Comparison of ENCODE assay signal across 8 cellular contexts in the genomic region with DNA sequence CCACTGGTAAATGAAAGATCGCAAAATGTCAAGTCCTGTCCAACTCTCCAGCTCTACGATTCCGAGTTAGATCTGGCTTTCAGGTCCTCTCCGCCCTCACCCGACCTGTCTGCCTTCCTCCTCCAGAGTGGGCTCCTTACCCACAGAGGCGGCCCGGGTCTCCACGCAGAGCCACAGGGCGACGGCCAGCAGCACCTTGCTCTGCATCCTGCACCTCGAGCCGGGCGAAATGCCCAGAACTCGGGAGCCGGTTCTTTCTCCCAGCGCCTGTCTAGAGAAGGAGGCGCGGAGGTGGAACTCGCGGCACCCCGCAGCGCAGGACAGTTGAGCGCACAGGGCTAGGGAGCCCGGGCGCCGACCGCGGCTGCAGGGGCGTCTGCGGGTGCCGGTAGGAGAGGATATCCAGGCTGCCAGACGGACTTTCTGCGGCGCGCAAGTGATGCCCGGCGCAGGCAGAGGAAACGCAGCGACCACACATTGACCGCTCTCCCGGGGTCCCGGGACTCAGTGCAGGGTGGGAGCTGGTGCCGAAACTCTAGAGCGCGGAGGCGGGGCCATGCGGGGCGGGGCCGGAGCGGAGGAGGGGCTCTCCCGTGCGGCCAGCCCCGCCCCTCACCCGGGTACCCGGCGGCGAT. TPM values are rescaled to one million over a fixed set of nuclear protein-coding genes. Genes with fewer than 3 reads are reported as not detected.
DNase-seq lines count a peak whose midpoint lies in the region; ATAC-seq and TF ChIP-seq lines count a peak whose summit lies in the region.

Gene KDR (minus strand): TSS at position 509 of the 635 bp plus-strand sequence. CDS start 302 bp downstream, at position 207.

- H3K27ac ChIP-seq in PC-3 (ENCODE audit: low read length) = no peak within 1 kb of the TSS
- H3K27ac ChIP-seq in fibroblast of lung (ENCODE audit: insufficient read depth, low read length) = no peak within 1 kb of the TSS
- no peak within 1 kb of the TSS for H3K27ac ChIP-seq in neural cell (ENCODE audit: low read length)

- H3F3A ChIP-seq in PC-3 (ENCODE audit: low read length, unreplicated experiment) (no peaks in the 10 kb centered on the region), neural cell (ENCODE audit: insufficient read depth, low read length, poor library complexity, severe bottlenecking) (no peaks in the 10 kb centered on the region)

- TSS peak; percentile 61 for BruUV-seq in PC-3 (replicated peaks; lab: Mats Ljungman, UMichigan)

- H3K9me3 ChIP-seq in BE2C = no peaks in the 10 kb centered on the region
- no peaks in the 10 kb centered on the region for H3K9me3 ChIP-seq in PC-3 (ENCODE audit: low read length)
- H3K9me3 ChIP-seq in fibroblast of lung (ENCODE audit: control insufficient read depth, insufficient read depth, low read depth, low read length) = no peaks in the 10 kb centered on the region
- H3K9me3 ChIP-seq in neural cell (ENCODE audit: low read length) = no peaks in the 10 kb centered on the region

- H3K4me2 ChIP-seq in PC-3 (ENCODE audit: low read length) = peak within 1 kb of the TSS; percentile 86
- peak within 1 kb of the TSS; percentile 85 for H3K4me2 ChIP-seq in fibroblast of lung (ENCODE audit: extremely low read depth, insufficient read depth, low read length)
- peak within 1 kb of the TSS; percentile 67 for H3K4me2 ChIP-seq in neural cell (ENCODE audit: low read length)

- DNase-seq in BE2C = peak; percentile 23
- peak; percentile 29 for DNase-seq in PC-3
- DNase-seq in fibroblast of lung (ENCODE audit: low read depth in 2 of 2) = peak; percentile 14 to 41
- DNase-seq in NCI-H2029 (lab: John Stamatoyannopoulos, UW) = no peak
- no peak for DNase-seq in activated CD4-positive, alpha-beta T cell treated with anti-CD3 and anti-CD28 coated beads for 48 hours
- no peak for DNase-seq in activated gamma-delta T cell (lab: John Stamatoyannopoulos, UW)
- DNase-seq in SHP77 treated with DMSO at 0.1 percent for 48 hours (lab: John Stamatoyannopoulos, UW) = no peak

- H3K27me3 ChIP-seq in BE2C = peaks cover 12% of the 10 kb centered on the region
- 0 out of 2 replicates have a peak, but pooled peaks cover 4% of the 10 kb centered on the region for H3K27me3 ChIP-seq in PC-3 (ENCODE audit: low read length)
- peaks cover 13% of the 10 kb centered on the region for H3K27me3 ChIP-seq in fibroblast of lung (ENCODE audit: control insufficient read depth, insufficient read depth, low read length)
- peaks cover 38% of the 10 kb centered on the region for H3K27me3 ChIP-seq in neural cell (ENCODE audit: insufficient read depth, low read depth, low read length)

- TF ChIP-seq CTCF in BE2C (IDR thresholded peaks at IDR 0.05; ENCODE audit: low read depth, low read length) (no peak), PC-3 (conservative IDR thresholded peaks at IDR 0.05; ENCODE audit: low read depth, low read length) (no peak), fibroblast of lung (conservative IDR thresholded peaks at IDR 0.05 in 1 of 2, IDR thresholded peaks at IDR 0.05 in 1 of 2; ENCODE audit: low read depth in 1 of 2, low read length in 2 of 2) (no peak), neural cell (IDR thresholded peaks at IDR 0.05; ENCODE audit: poor library complexity, severe bottlenecking) (no peak)

- H3K9me2 ChIP-seq in PC-3 (replicated peaks; ENCODE audit: low read length) = no peaks in the 10 kb centered on the region; the same call in 1 of the 2 replicates
- H3K9me2 ChIP-seq in neural cell (ENCODE audit: insufficient read depth, low read length) = no peaks in the 10 kb centered on the region

- POLR2A ChIA-PET in PC-3 (lab: Charles Lee; ENCODE audit: unreplicated experiment) = no interaction called here

- no peaks in the 10 kb centered on the region for H3K79me2 ChIP-seq in PC-3 (ENCODE audit: low read length)
- no peaks in the 10 kb centered on the region for H3K79me2 ChIP-seq in fibroblast of lung (ENCODE audit: control insufficient read depth, insufficient read depth, low read length)
- H3K79me2 ChIP-seq in neural cell (replicated peaks; ENCODE audit: insufficient read depth, low read length) = no peaks in the 10 kb centered on the region

- H3K36me3 ChIP-seq in BE2C (no peaks in the 10 kb centered on the region), PC-3 (ENCODE audit: low read depth, low read length) (no peaks in the 10 kb centered on the region), fibroblast of lung (ENCODE audit: control insufficient read depth, insufficient read depth, low read length) (no peaks in the 10 kb centered on the region), neural cell (ENCODE audit: insufficient read depth, low read length) (no peaks in the 10 kb centered on the region)

- intact Hi-C loops in PC-3 (cut with micrococcal nuclease) = no loop called here

- CTCF ChIA-PET in PC-3 (lab: Charles Lee) = no interaction called here

- TF ChIP-seq EP300 in neural cell (conservative IDR thresholded peaks at IDR 0.05; ENCODE audit: poor library complexity, severe bottlenecking) = no peak

- no peak for TF ChIP-seq RAD21 in neural cell (conservative IDR thresholded peaks at IDR 0.05)

- H3K9ac ChIP-seq in PC-3 (ENCODE audit: low read length) (no peak within 1 kb of the TSS), fibroblast of lung (ENCODE audit: insufficient read depth, low read length) (no peak within 1 kb of the TSS), neural cell (ENCODE audit: low read length) (no peak within 1 kb of the TSS)

- H2AFZ ChIP-seq in PC-3 (ENCODE audit: low read length) (peak within 1 kb of the TSS; percentile 90), fibroblast of lung (ENCODE audit: low read length) (peak within 1 kb of the TSS; percentile 65), neural cell (ENCODE audit: low read depth, low read length) (no peak within 1 kb of the TSS)

- H4K20me1 ChIP-seq in PC-3 (ENCODE audit: low read length) (no peaks in the 10 kb centered on the region), fibroblast of lung (ENCODE audit: control insufficient read depth, extremely low read depth, insufficient read depth, low read length) (no peaks in the 10 kb centered on the region), neural cell (ENCODE audit: insufficient read depth) (no peaks in the 10 kb centered on the region)

- no peaks in the 10 kb centered on the region for H3K4me1 ChIP-seq in BE2C
- H3K4me1 ChIP-seq in PC-3 (ENCODE audit: insufficient read depth, low read length) = peaks cover 11% of the 10 kb centered on the region; the same call in 1 of the 2 replicates
- no peaks in the 10 kb centered on the region for H3K4me1 ChIP-seq in fibroblast of lung (ENCODE audit: control insufficient read depth, extremely low read depth, insufficient read depth, low read length)

- peak; percentile 80 for ATAC-seq in PC-3

- H3K4me3 ChIP-seq in BE2C (ENCODE audit: low read depth, low read length) = peak within 1 kb of the TSS; percentile 37
- peak within 1 kb of the TSS; percentile 69 for H3K4me3 ChIP-seq in PC-3 (ENCODE audit: low read length)
- peak within 1 kb of the TSS; percentile 58 to 64 (median 62) for H3K4me3 ChIP-seq in fibroblast of lung (replicated peaks in 1 of 4; ENCODE audit: control extremely low read depth in 1 of 4, insufficient read depth in 1 of 4, low read depth in 3 of 4, low read length in 4 of 4)
- H3K4me3 ChIP-seq in neural cell (ENCODE audit: low read length) = peak within 1 kb of the TSS; percentile 75

TF ChIP-seq in neural cell, 6 proteins besides CTCF, POLR2A, EP300 and RAD21:
- no peak for TF ChIP-seq TAF1 (IDR thresholded peaks at IDR 0.05; ENCODE audit: low read depth)
- no peak for TF ChIP-seq REST (IDR thresholded peaks at IDR 0.05; ENCODE audit: borderline replicate concordance)
- TF ChIP-seq MXI1 (conservative IDR thresholded peaks at IDR 0.05; ENCODE audit: poor library complexity, severe bottlenecking) = no peak
- no peak for TF ChIP-seq SMC3 (conservative IDR thresholded peaks at IDR 0.05; ENCODE audit: poor library complexity)

RNA-seq across cellular contexts. Expression of gene KDR, which starts in this region (rescaled TPM):
- polyA plus RNA-seq in BE2C (2012; ENCODE audit: insufficient read depth, insufficient read length, low read depth) = 0.26 TPM
- total RNA-seq in PC-3 (2014; rRNA removed) = 0.63 and 0.66 TPM in 2 replicates
- 0.26 TPM in 1 of 2 replicates, not detected in the other for total RNA-seq in fibroblast of lung
- 0.05 and 0.12 TPM in 2 replicates for polyA plus RNA-seq in fibroblast of lung
- 0.05 and 0.06 TPM in 2 replicates for polyA plus RNA-seq in fibroblast of lung (2012)
- polyA minus RNA-seq in fibroblast of lung (ENCODE audit: low replicate concordance) = not detected in 2 replicates
- not detected in 2 replicates for polyA plus RNA-seq in neural cell
- polyA minus RNA-seq in neural cell = 0.12 TPM in 1 of 2 replicates, not detected in the other

Comparison
In these comparisons a context has a peak if more than half of its experiments do, and no peak if none do; other contexts are left out.
1. Peak in DNase-seq, ATAC-seq, H3K4me3 ChIP-seq and H3K4me2 ChIP-seq in PC-3; RNA of the gene not detected or under 1 TPM.
2. Peak in DNase-seq, H3K4me3 ChIP-seq and H3K4me2 ChIP-seq in fibroblast of lung; RNA of the gene not detected or under 1 TPM.